ENCODE assay signal across 36 cellular contexts in the genomic region with DNA sequence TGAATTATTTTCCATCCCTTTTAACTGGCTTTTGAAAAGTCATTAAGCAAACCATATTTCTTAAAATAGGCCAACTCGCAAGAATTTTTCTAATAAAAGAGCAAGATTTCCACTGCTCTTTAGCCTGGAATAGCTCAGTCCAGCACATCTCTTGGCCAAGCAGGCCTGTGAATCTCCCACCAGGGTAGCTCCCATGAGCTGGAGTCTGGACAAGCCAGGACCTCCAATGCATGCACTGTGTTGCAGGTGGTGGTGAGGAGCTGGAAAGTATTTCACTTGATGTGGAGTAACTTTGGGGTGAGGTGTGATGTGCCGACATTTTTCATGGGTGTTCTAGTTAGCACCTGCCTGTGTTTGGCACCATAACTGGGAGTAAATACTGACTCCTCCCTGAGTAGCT.
"Had no signal": no experiment of that assay in that cellular context is flagged by ENCODE, and none has a peak within 500 bp of the region (broad histone marks: within the 10 kb centered on the region; RNA-seq: fewer than 3 reads in every experiment).

No MANE protein-coding gene starts in this region.

- DNase-seq: activated B cell treated with CpG ODN at 0.5 μM for 24 hours; activated CD4-positive, alpha-beta memory T cell treated with anti-CD3 and anti-CD28 coated beads, Interleukin-2, amount 10 ng/mL, durations not matched to agents 7 days and 5 days; activated CD4-positive, alpha-beta T cell treated with anti-CD3 and anti-CD28 coated beads for 4 hours; activated CD4-positive, alpha-beta T cell treated with anti-CD3 and anti-CD28 coated beads, Interleukin-2, amount 10 ng/mL, durations not matched to agents 24 days and 14 days; activated CD4-positive, alpha-beta T cell treated with anti-CD3 and anti-CD28 coated beads, Interleukin-2, amount 50 U/mL, for 1 hour; activated CD4-positive, alpha-beta T cell treated with anti-CD3 and anti-CD28 coated beads, Interleukin-2, amount 50 U/mL, for 48 hours; activated CD4-positive, CD25-positive, alpha-beta regulatory T cell treated with anti-CD3 and anti-CD28 coated beads, Interleukin-2, amount 50 U/mL, for 72 hours; activated CD8-positive, alpha-beta memory T cell treated with anti-CD3 and anti-CD28 coated beads for 24 hours; activated CD8-positive, alpha-beta memory T cell treated with anti-CD3 and anti-CD28 coated beads, Interleukin-2, amount 50 U/mL, for 48 hours; activated CD8-positive, alpha-beta T cell treated with anti-CD3 and anti-CD28 coated beads, Interleukin-2, amount 10 ng/mL, durations not matched to agents 7 days and 5 days; activated effector memory CD4-positive, alpha-beta T cell treated with Interleukin-2 at 50 U/mL for 16 hours; activated gamma-delta T cell; activated naive CD4-positive, alpha-beta T cell treated with anti-CD3 and anti-CD28 coated beads, Interleukin-2, amount 10 ng/mL, durations not matched to agents 7 days and 5 days; activated naive CD4-positive, alpha-beta T cell treated with Interleukin-2 at 50 U/mL for 16 hours; activated naive CD8-positive, alpha-beta T cell treated with anti-CD3 and anti-CD28 coated beads, Interleukin-2, amount 10 ng/mL, durations not matched to agents 7 days and 5 days; activated naive CD8-positive, alpha-beta T cell treated with anti-CD3 and anti-CD28 coated beads, Interleukin-2, amount 50 U/mL, for 24 hours; activated T-cell treated with anti-CD3 and anti-CD28 coated beads, Interleukin-2, amount 50 U/mL, for 24 hours; activated T-cell treated with anti-CD3 and anti-CD28 coated beads, Interleukin-2, amount 50 U/mL, for 48 hours; amygdala; anterior cingulate cortex; caudate nucleus; cerebellar nuclear complex; SW 1271; T-helper 17 cell; T-helper 9 cell had no signal

- H3K27me3 Mint-ChIP-seq: activated B cell treated with CpG ODN at 0.5 μM for 24 hours; activated CD4-positive, alpha-beta memory T cell treated with anti-CD3 and anti-CD28 coated beads, Interleukin-2, amount 10 ng/mL, durations not matched to agents 7 days and 5 days; activated CD4-positive, alpha-beta T cell treated with anti-CD3 and anti-CD28 coated beads, Interleukin-2, amount 10 ng/mL, durations not matched to agents 24 days and 14 days; activated naive CD8-positive, alpha-beta T cell; activated naive CD8-positive, alpha-beta T cell treated with anti-CD3 and anti-CD28 coated beads, Interleukin-2, amount 10 ng/mL, durations not matched to agents 7 days and 5 days; activated naive CD8-positive, alpha-beta T cell treated with anti-CD3 and anti-CD28 coated beads, Interleukin-2, amount 50 U/mL, for 24 hours; activated T-cell treated with anti-CD3 and anti-CD28 coated beads, Interleukin-2, amount 50 U/mL, for 24 hours had no signal

- H3K4me1 Mint-ChIP-seq: activated B cell treated with CpG ODN at 0.5 μM for 24 hours; activated CD4-positive, alpha-beta memory T cell treated with anti-CD3 and anti-CD28 coated beads, Interleukin-2, amount 10 ng/mL, durations not matched to agents 7 days and 5 days; activated CD4-positive, alpha-beta T cell treated with anti-CD3 and anti-CD28 coated beads, Interleukin-2, amount 10 ng/mL, durations not matched to agents 24 days and 14 days; activated naive CD4-positive, alpha-beta T cell treated with anti-CD3 and anti-CD28 coated beads, Interleukin-2, amount 10 ng/mL, durations not matched to agents 7 days and 5 days; activated naive CD4-positive, alpha-beta T cell treated with anti-CD3 and anti-CD28 coated beads, Interleukin-2, amount 50 U/mL, for 24 hours; activated naive CD8-positive, alpha-beta T cell treated with anti-CD3 and anti-CD28 coated beads, Interleukin-2, amount 10 ng/mL, durations not matched to agents 7 days and 5 days; activated naive CD8-positive, alpha-beta T cell treated with anti-CD3 and anti-CD28 coated beads, Interleukin-2, amount 50 U/mL, for 24 hours; central memory CD8-positive, alpha-beta T cell; T-helper 17 cell had no signal

- H3K9me3 ChIP-seq: ascending aorta had no signal

- H3K36me3 ChIP-seq: ascending aorta, cardiac muscle cell had no signal

- H3K27ac Mint-ChIP-seq: activated B cell treated with CpG ODN at 0.5 μM for 24 hours; activated CD4-positive, alpha-beta memory T cell treated with anti-CD3 and anti-CD28 coated beads, Interleukin-2, amount 10 ng/mL, durations not matched to agents 7 days and 5 days; activated CD4-positive, alpha-beta T cell treated with anti-CD3 and anti-CD28 coated beads, Interleukin-2, amount 10 ng/mL, durations not matched to agents 24 days and 14 days; activated CD8-positive, alpha-beta T cell treated with anti-CD3 and anti-CD28 coated beads, Interleukin-2, amount 10 ng/mL, durations not matched to agents 7 days and 5 days; activated naive CD4-positive, alpha-beta T cell treated with anti-CD3 and anti-CD28 coated beads, Interleukin-2, amount 10 ng/mL, durations not matched to agents 7 days and 5 days; activated naive CD4-positive, alpha-beta T cell treated with anti-CD3 and anti-CD28 coated beads, Interleukin-2, amount 50 U/mL, for 24 hours; activated naive CD8-positive, alpha-beta T cell; activated naive CD8-positive, alpha-beta T cell treated with anti-CD3 and anti-CD28 coated beads, Interleukin-2, amount 10 ng/mL, durations not matched to agents 7 days and 5 days; activated naive CD8-positive, alpha-beta T cell treated with anti-CD3 and anti-CD28 coated beads, Interleukin-2, amount 50 U/mL, for 24 hours; activated T-cell treated with anti-CD3 and anti-CD28 coated beads, Interleukin-2, amount 50 U/mL, for 24 hours; activated T-helper 2 cell treated with anti-CD3 and anti-CD28 coated beads, Interferon-gamma antibody, Interleukin-2, Interleukin-4, amounts not matched to agents 10 μg/mL and 5 μg/mL and 100 μg/mL, durations not matched to agents 14 hours and 24 hours and 36 hours; T-helper 17 cell; T-helper 2 cell treated with Interferon-gamma antibody and Interleukin-4, amounts not matched to agents 5 μg/mL and 100 μg/mL, for 36 hours had no signal

- H3K4me1 ChIP-seq: ascending aorta had no signal

- H3K9me3 Mint-ChIP-seq: activated B cell treated with CpG ODN at 0.5 μM for 24 hours; activated CD4-positive, alpha-beta T cell treated with anti-CD3 and anti-CD28 coated beads, Interleukin-2, amount 10 ng/mL, durations not matched to agents 24 days and 14 days; activated naive CD4-positive, alpha-beta T cell treated with anti-CD3 and anti-CD28 coated beads, Interleukin-2, amount 10 ng/mL, durations not matched to agents 7 days and 5 days; activated T-cell treated with anti-CD3 and anti-CD28 coated beads, Interleukin-2, amount 50 U/mL, for 24 hours; activated T-helper 2 cell treated with anti-CD3 and anti-CD28 coated beads, Interferon-gamma antibody, Interleukin-2, Interleukin-4, amounts not matched to agents 10 μg/mL and 5 μg/mL and 100 μg/mL, durations not matched to agents 14 hours and 24 hours and 36 hours; central memory CD8-positive, alpha-beta T cell; T-helper 2 cell treated with Interferon-gamma antibody and Interleukin-4, amounts not matched to agents 5 μg/mL and 100 μg/mL, for 36 hours had no signal

- H3K4me3 ChIP-seq: ascending aorta, cardiac muscle cell had no signal

- H3K27ac ChIP-seq: ascending aorta, cardiac muscle cell, VCaP had no signal

- FAIRE-seq: bronchial epithelial cell, TTC549 had no signal

- H3K27me3 ChIP-seq: ascending aorta, cardiac muscle cell had no signal

- ATAC-seq: activated CD8-positive, alpha-beta T cell treated with anti-CD3 and anti-CD28 coated beads, Interleukin-2, amount 10 ng/mL, durations not matched to agents 7 days and 5 days; activated naive CD8-positive, alpha-beta T cell treated with anti-CD3 and anti-CD28 coated beads, Interleukin-2, amount 50 U/mL, for 24 hours; T-helper 17 cell had no signal

- H3K36me3 Mint-ChIP-seq: activated naive CD4-positive, alpha-beta T cell treated with anti-CD3 and anti-CD28 coated beads, Interleukin-2, amount 10 ng/mL, durations not matched to agents 7 days and 5 days; activated naive CD4-positive, alpha-beta T cell treated with anti-CD3 and anti-CD28 coated beads, Interleukin-2, amount 50 U/mL, for 24 hours; activated naive CD8-positive, alpha-beta T cell treated with anti-CD3 and anti-CD28 coated beads, Interleukin-2, amount 10 ng/mL, durations not matched to agents 7 days and 5 days; brain had no signal

- H3K4me3 Mint-ChIP-seq: activated B cell treated with CpG ODN at 0.5 μM for 24 hours; activated CD4-positive, alpha-beta memory T cell treated with anti-CD3 and anti-CD28 coated beads, Interleukin-2, amount 10 ng/mL, durations not matched to agents 7 days and 5 days; activated CD4-positive, alpha-beta T cell treated with anti-CD3 and anti-CD28 coated beads, Interleukin-2, amount 10 ng/mL, durations not matched to agents 24 days and 14 days; activated CD8-positive, alpha-beta T cell treated with anti-CD3 and anti-CD28 coated beads, Interleukin-2, amount 10 ng/mL, durations not matched to agents 7 days and 5 days; activated naive CD4-positive, alpha-beta T cell treated with anti-CD3 and anti-CD28 coated beads, Interleukin-2, amount 10 ng/mL, durations not matched to agents 7 days and 5 days; activated naive CD4-positive, alpha-beta T cell treated with anti-CD3 and anti-CD28 coated beads, Interleukin-2, amount 50 U/mL, for 24 hours; activated naive CD8-positive, alpha-beta T cell; activated naive CD8-positive, alpha-beta T cell treated with anti-CD3 and anti-CD28 coated beads, Interleukin-2, amount 10 ng/mL, durations not matched to agents 7 days and 5 days; activated naive CD8-positive, alpha-beta T cell treated with anti-CD3 and anti-CD28 coated beads, Interleukin-2, amount 50 U/mL, for 24 hours; activated T-cell treated with anti-CD3 and anti-CD28 coated beads, Interleukin-2, amount 50 U/mL, for 24 hours; central memory CD8-positive, alpha-beta T cell; T-helper 17 cell; T-helper 2 cell treated with Interferon-gamma antibody and Interleukin-4, amounts not matched to agents 5 μg/mL and 100 μg/mL, for 36 hours had no signal
